Comparison of ENCODE assay signal across 2 cellular contexts in the genomic region with DNA sequence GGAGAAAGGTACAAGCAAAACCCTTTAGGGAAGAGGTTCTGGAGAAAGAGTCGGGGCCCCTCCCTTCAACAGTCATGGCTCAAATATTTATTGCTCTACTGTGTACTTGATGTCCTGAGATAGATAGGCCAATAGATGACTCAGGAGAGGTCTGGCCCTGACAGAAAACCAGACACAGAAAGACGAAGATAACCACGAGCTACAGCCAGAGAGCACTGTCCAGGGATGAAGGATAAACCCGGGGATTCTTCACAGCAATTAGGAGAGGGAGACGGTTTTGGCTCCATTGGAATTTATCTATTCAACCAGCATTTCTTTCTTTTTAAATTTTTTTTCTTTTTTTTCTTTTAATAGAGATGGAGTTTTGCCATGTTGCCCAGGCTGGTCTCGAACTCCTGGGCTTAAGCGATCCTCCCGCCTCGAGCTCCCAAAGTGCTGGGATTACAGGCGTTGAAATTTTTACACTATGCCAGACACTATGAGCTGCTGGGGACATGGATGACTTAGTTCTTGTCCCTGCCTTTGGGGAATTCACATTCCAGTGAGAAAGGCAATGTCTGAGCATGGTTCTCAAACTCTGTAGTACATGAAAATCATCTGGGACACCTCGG.
TF ChIP-seq lines count a peak whose summit lies in the region.

No MANE protein-coding gene starts in this region.

TF ChIP-seq in IMR-90, 13 proteins besides CTCF, POLR2A, EP300 and RAD21:
- TF ChIP-seq NFE2L2 (IDR thresholded peaks at IDR 0.05; ENCODE audit: low read depth, low read length) (0 out of 2 replicates have a peak, but pooled peaks have one; percentile 29), CEBPB (IDR thresholded peaks at IDR 0.05; ENCODE audit: low read depth, low read length) (peak; percentile 47; the same call in 1 of the 2 replicates), FOS (IDR thresholded peaks at IDR 0.05; ENCODE audit: low read depth, low read length) (peak; percentile 69), MAZ (IDR thresholded peaks at IDR 0.05; ENCODE audit: borderline replicate concordance, low read depth, low read length) (peak; percentile 53; the same call in 1 of the 2 replicates), MXI1 (IDR thresholded peaks at IDR 0.05; ENCODE audit: borderline replicate concordance, low read depth, low read length) (no peak)
- TF ChIP-seq, protein P1, sequence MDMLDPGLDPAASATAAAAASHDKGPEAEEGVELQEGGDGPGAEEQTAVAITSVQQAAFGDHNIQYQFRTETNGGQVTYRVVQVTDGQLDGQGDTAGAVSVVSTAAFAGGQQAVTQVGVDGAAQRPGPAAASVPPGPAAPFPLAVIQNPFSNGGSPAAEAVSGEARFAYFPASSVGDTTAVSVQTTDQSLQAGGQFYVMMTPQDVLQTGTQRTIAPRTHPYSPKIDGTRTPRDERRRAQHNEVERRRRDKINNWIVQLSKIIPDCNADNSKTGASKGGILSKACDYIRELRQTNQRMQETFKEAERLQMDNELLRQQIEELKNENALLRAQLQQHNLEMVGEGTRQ (IDR thresholded peaks at IDR 0.05; ENCODE audit: low read depth, low read length): no peak

TF ChIP-seq in HEK293T, 16 proteins besides CTCF, POLR2A, EP300 and RAD21:
- TF ChIP-seq SUZ12 (IDR thresholded peaks at IDR 0.05) (no peak), BHLHE40 (IDR thresholded peaks at IDR 0.05; ENCODE audit: borderline replicate concordance) (no peak), NFRKB (IDR thresholded peaks at IDR 0.05) (no peak)
